24 cellular contexts compared by ENCODE assay signal in genomic region chr6:157073596-157073995, GRCh38.
DNase-seq lines count a peak whose midpoint lies in the region; FAIRE-seq and TF ChIP-seq lines count a peak whose summit lies in the region.
"Had no signal": no experiment of that assay in that cellular context is flagged by ENCODE, and none has a peak within 500 bp of the region (broad histone marks: within the 10 kb centered on the region; RNA-seq: fewer than 3 reads in every experiment).

No MANE protein-coding gene starts in this region.

- no peaks in the 10 kb centered on the region for H3K9me2 ChIP-seq in Karpas-422 (replicated peaks; ENCODE audit: insufficient read depth, low read length)

- TF ChIP-seq CTCF in cardiac muscle cell (IDR thresholded peaks at IDR 0.05; ENCODE audit: low read depth, low read length) = no peak
- no peak for TF ChIP-seq CTCF in brain (conservative IDR thresholded peaks at IDR 0.05)
- no peak for TF ChIP-seq CTCF in neutrophil (IDR thresholded peaks at IDR 0.05)

- peaks cover 8% of the 10 kb centered on the region for H3K36me3 Mint-ChIP-seq in brain

- intact Hi-C loops in cardiac septum (cut with DNase I) = no loop called here

- peaks cover 97% of the 10 kb centered on the region for H3K79me2 ChIP-seq in Karpas-422 (ENCODE audit: low read length)

- H3K9ac ChIP-seq in Karpas-422 (ENCODE audit: low read length) = no peak overlapping the region
- H3K9ac ChIP-seq: KMS-11 had no signal

- H3K4me1 ChIP-seq in cardiac muscle cell (ENCODE audit: low read depth) (peaks cover 38% of the 10 kb centered on the region), Karpas-422 (ENCODE audit: low read length) (peaks cover 95% of the 10 kb centered on the region), neutrophil (ENCODE audit: control insufficient read depth in 1 of 2, insufficient read depth in 1 of 2, low read depth in 1 of 2, low read length in 1 of 2) (peaks cover 13 to 18% of the 10 kb centered on the region in 2 experiments)

- no peak for FAIRE-seq in urothelium cell line (lab: Jason Lieb, UNC)
- FAIRE-seq: GM12892 had no signal

- H3K4me2 ChIP-seq in Karpas-422 (ENCODE audit: low read depth, low read length, poor library complexity, severe bottlenecking) = no peak overlapping the region
- H3K4me2 ChIP-seq: KMS-11 had no signal

- H3K27me3 Mint-ChIP-seq in brain = no peaks in the 10 kb centered on the region

- peaks cover 74% of the 10 kb centered on the region for H3K4me1 Mint-ChIP-seq in brain

- no peak overlapping the region for H3K4me3 ChIP-seq in cardiac muscle cell
- H3K4me3 ChIP-seq in Karpas-422 (ENCODE audit: low read length) = no peak overlapping the region
- no peak overlapping the region for H3K4me3 ChIP-seq in neutrophil (ENCODE audit: low read depth in 1 of 2, low read length in 1 of 2)

- no peaks in the 10 kb centered on the region for H4K20me1 ChIP-seq in Karpas-422 (ENCODE audit: insufficient read depth, low read depth, low read length)

- no peaks in the 10 kb centered on the region for H3K9me3 ChIP-seq in cardiac muscle cell (ENCODE audit: low read depth)
- no peaks in the 10 kb centered on the region for H3K9me3 ChIP-seq in Karpas-422 (ENCODE audit: low read length)
- H3K9me3 ChIP-seq in neutrophil = no peaks in the 10 kb centered on the region

- no peak overlapping the region for H3K4me3 Mint-ChIP-seq in brain
- H3K4me3 Mint-ChIP-seq: CD8-positive, alpha-beta T cell; H9 had no signal

- DNase-seq in cardiac muscle cell (ENCODE audit: low read depth in 1 of 2, low spot score in 1 of 2) (peak in 1 of 2 donors; percentile 17), cardiac septum (ENCODE audit: low spot score) (no peak), Karpas-422 (no peak), urothelium cell line (ENCODE audit: low spot score) (no peak), T-helper 1 cell (no peak), UCSD-AML1 (lab: John Stamatoyannopoulos, UW; ENCODE audit: unreplicated experiment) (no peak)
- DNase-seq: 8988T; C1 segment of cervical spinal cord; CD8-positive, alpha-beta T cell; DMS153; H9; MV-4-11; NCI-H1694; NCI-H2081; NCI-H2171; NCI-H345; NCI-H524; NCI-H774; NK-92 treated with Interleukin-12 subunit alpha and Interleukin-12 subunit beta, amount 100 ng/mL, for 24 hours had no signal

- H3K27me3 ChIP-seq in cardiac muscle cell (no peaks in the 10 kb centered on the region), Karpas-422 (ENCODE audit: low read length) (no peaks in the 10 kb centered on the region), neutrophil (no peaks in the 10 kb centered on the region)

- H3K9me3 Mint-ChIP-seq in brain = no peaks in the 10 kb centered on the region
- H3K9me3 Mint-ChIP-seq: CD8-positive, alpha-beta T cell; H9 had no signal

- H3K27ac ChIP-seq in cardiac muscle cell (peak overlapping the region; percentile 26), Karpas-422 (ENCODE audit: low read length) (peak overlapping the region; percentile 92), neutrophil (peak overlapping the region; percentile 34)
- H3K27ac ChIP-seq: HL-60, KMS-11 had no signal

- peak overlapping the region; percentile 17 to 62 (median 48) for H3K27ac Mint-ChIP-seq in brain
- H3K27ac Mint-ChIP-seq: CD8-positive, alpha-beta T cell had no signal

- H3K36me3 ChIP-seq in cardiac muscle cell (no peaks in the 10 kb centered on the region), Karpas-422 (ENCODE audit: insufficient read depth, low read length) (0 out of 2 replicates have a peak, but pooled peaks cover 5% of the 10 kb centered on the region), neutrophil (no peaks in the 10 kb centered on the region)

- H2AFZ ChIP-seq in Karpas-422 (ENCODE audit: low read length) = no peak overlapping the region

Comparison
In these comparisons a context has a peak if more than half of its experiments do, and no peak if none do; other contexts are left out.
1. H3K27ac ChIP-seq: peak in every context shown above with its lines; median percentile 92 in Karpas-422; 34 in neutrophil; 26 in cardiac muscle cell.